1 cellular context compared by ENCODE assay signal in genomic region chr15:65795663-65796201, GRCh38.
TF ChIP-seq lines count a peak whose summit lies in the region.

No MANE protein-coding gene starts in this region.

TF ChIP-seq in HCT116, 20 proteins besides CTCF, POLR2A, EP300 and RAD21:
- TF ChIP-seq EZH2phosphoT487 (IDR thresholded peaks at IDR 0.05; ENCODE audit: borderline replicate concordance) = no peak
- no peak for TF ChIP-seq SIN3A (IDR thresholded peaks at IDR 0.05; ENCODE audit: low read depth)
- TF ChIP-seq JUND (IDR thresholded peaks at IDR 0.05) = no peak
- no peak for TF ChIP-seq ZNF274 (IDR thresholded peaks at IDR 0.05; ENCODE audit: low read depth, low read length)
- no peak for TF ChIP-seq POLR2AphosphoS5 (IDR thresholded peaks at IDR 0.05; ENCODE audit: low read depth, low read length)
- no peak for TF ChIP-seq CEBPB (IDR thresholded peaks at IDR 0.05; ENCODE audit: low read depth)
- TF ChIP-seq TCF7L2 (IDR thresholded peaks at IDR 0.05; ENCODE audit: borderline replicate concordance, extremely low read depth, insufficient read depth, insufficient read length) = no peak
- TF ChIP-seq, protein P1, sequence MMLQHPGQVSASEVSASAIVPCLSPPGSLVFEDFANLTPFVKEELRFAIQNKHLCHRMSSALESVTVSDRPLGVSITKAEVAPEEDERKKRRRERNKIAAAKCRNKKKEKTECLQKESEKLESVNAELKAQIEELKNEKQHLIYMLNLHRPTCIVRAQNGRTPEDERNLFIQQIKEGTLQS (IDR thresholded peaks at IDR 0.05) = no peak
- no peak for TF ChIP-seq FOSL1 (IDR thresholded peaks at IDR 0.05; ENCODE audit: low read depth)
- no peak for TF ChIP-seq EZH2 (IDR thresholded peaks at IDR 0.05)
- TF ChIP-seq CBX3 (IDR thresholded peaks at IDR 0.05; ENCODE audit: low read depth) = no peak
- no peak for TF ChIP-seq ELF1 (IDR thresholded peaks at IDR 0.05; ENCODE audit: borderline replicate concordance, low read depth)
- no peak for TF ChIP-seq SRF (IDR thresholded peaks at IDR 0.05; ENCODE audit: low read depth)
